Comparison of ENCODE assay signal across 22 cellular contexts in the genomic region with DNA sequence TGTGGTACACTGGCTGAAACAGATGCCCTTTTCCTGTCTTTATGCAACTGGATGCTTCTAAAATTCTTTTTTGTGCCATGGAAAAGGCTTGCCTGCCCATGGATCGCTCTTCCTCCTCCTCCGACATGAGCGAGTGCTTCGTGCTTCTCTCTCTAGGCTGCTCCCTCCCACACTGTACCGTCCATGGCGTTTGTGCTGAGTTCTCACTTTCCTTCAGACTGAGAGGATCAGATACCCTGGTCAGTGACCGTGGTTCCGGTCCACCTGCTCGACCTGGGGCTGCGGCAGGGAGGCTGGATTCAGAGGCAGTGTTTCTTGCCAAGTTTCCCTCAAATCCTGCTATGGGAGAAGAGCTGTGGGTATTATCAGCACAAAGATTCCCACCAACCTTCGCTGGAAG. TPM values are rescaled to one million over a fixed set of nuclear protein-coding genes. Genes with fewer than 3 reads are reported as not detected.
"Had no signal": no experiment of that assay in that cellular context is flagged by ENCODE, and none has a peak within 500 bp of the region (broad histone marks: within the 10 kb centered on the region; RNA-seq: fewer than 3 reads in every experiment).

No MANE protein-coding gene starts in this region.

- H3K4me1 ChIP-seq: testis, vagina had no signal

- H3K9me3 ChIP-seq: testis, vagina had no signal

- H3K4me1 Mint-ChIP-seq: stimulated activated memory B cell treated with anti-CD40 and anti-IgM and Interleukin-4, amounts not matched to agents 10 μg/mL and 1 μg/mL and 100 μg/mL, for 72 hours had no signal

- DNase-seq: activated CD4-positive, alpha-beta memory T cell treated with anti-CD3 and anti-CD28 coated beads for 36 hours; activated CD4-positive, alpha-beta T cell treated with anti-CD3 and anti-CD28 coated beads for 4 hours; activated CD4-positive, CD25-positive, alpha-beta regulatory T cell; activated effector memory CD4-positive, alpha-beta T cell treated with anti-CD3 and anti-CD28 coated beads, Interleukin-2, amount 50 U/mL, for 16 hours; activated naive CD4-positive, alpha-beta T cell treated with anti-CD3 and anti-CD28 coated beads, Interleukin-2, amount 50 U/mL, for 16 hours; activated naive CD8-positive, alpha-beta T cell treated with anti-CD3 and anti-CD28 coated beads, Interleukin-2, amount 50 U/mL, for 24 hours; dermis blood vessel endothelial cell; effector memory CD4-positive, alpha-beta T cell; foreskin melanocyte; midbrain; small intestine; stimulated activated CD4-positive, alpha-beta T cell treated with anti-CD3 and anti-CD28 coated beads, Interleukin-15, amount 100 ng/mL, for 24 hours; SW 1271; T-helper 17 cell; testis; trophoblast cell had no signal

- H3K36me3 Mint-ChIP-seq: activated CD4-positive, alpha-beta memory T cell treated with anti-CD3 and anti-CD28 coated beads for 36 hours; stimulated activated memory B cell treated with anti-CD40 and anti-IgM and Interleukin-4, amounts not matched to agents 10 μg/mL and 1 μg/mL and 100 μg/mL, for 72 hours had no signal

- H3K27ac Mint-ChIP-seq: activated CD4-positive, alpha-beta memory T cell treated with anti-CD3 and anti-CD28 coated beads for 36 hours; activated naive CD8-positive, alpha-beta T cell treated with anti-CD3 and anti-CD28 coated beads, Interleukin-2, amount 50 U/mL, for 24 hours; nephron; stimulated activated memory B cell treated with anti-CD40 and anti-IgM and Interleukin-4, amounts not matched to agents 10 μg/mL and 1 μg/mL and 100 μg/mL, for 72 hours; T-helper 17 cell had no signal

- H3K36me3 ChIP-seq: cardiac muscle cell, vagina had no signal

- FAIRE-seq: small intestine had no signal

- ATAC-seq: activated naive CD8-positive, alpha-beta T cell treated with anti-CD3 and anti-CD28 coated beads, Interleukin-2, amount 50 U/mL, for 24 hours; esophagus mucosa; stimulated activated memory B cell treated with anti-CD40 and anti-IgM and Interleukin-4, amounts not matched to agents 10 μg/mL and 1 μg/mL and 100 μg/mL, for 72 hours; T-helper 17 cell had no signal

- H3K4me3 ChIP-seq: cardiac muscle cell, testis, vagina had no signal

- H3K4me3 Mint-ChIP-seq: activated CD4-positive, alpha-beta memory T cell treated with anti-CD3 and anti-CD28 coated beads for 36 hours; activated naive CD8-positive, alpha-beta T cell treated with anti-CD3 and anti-CD28 coated beads, Interleukin-2, amount 50 U/mL, for 24 hours; nephron; stimulated activated memory B cell treated with anti-CD40 and anti-IgM and Interleukin-4, amounts not matched to agents 10 μg/mL and 1 μg/mL and 100 μg/mL, for 72 hours; T-helper 17 cell had no signal

- H3K27me3 ChIP-seq: cardiac muscle cell, testis, vagina had no signal

- H3K27ac ChIP-seq: cardiac muscle cell, testis, vagina had no signal

- H3K9me3 Mint-ChIP-seq: activated naive CD8-positive, alpha-beta T cell treated with anti-CD3 and anti-CD28 coated beads, Interleukin-2, amount 50 U/mL, for 24 hours had no signal

RNA-seq across cellular contexts. Expression of a gene that starts 10.2 kb away (rescaled TPM):
- total RNA-seq: activated CD4-positive, alpha-beta memory T cell treated with anti-CD3 and anti-CD28 coated beads for 36 hours; cardiac muscle cell; dermis blood vessel endothelial cell; liver; T-helper 17 cell; testis; vagina had no signal
- polyA plus RNA-seq: cardiac muscle cell, liver, small intestine had no signal

RNA-seq across cellular contexts. Expression of a gene that starts 12.4 kb away (rescaled TPM):
- total RNA-seq: activated CD4-positive, alpha-beta memory T cell treated with anti-CD3 and anti-CD28 coated beads for 36 hours; cardiac muscle cell; dermis blood vessel endothelial cell; T-helper 17 cell; testis; vagina had no signal
- polyA plus RNA-seq: cardiac muscle cell, liver had no signal
